ENCODE assay signal across 6 cellular contexts in the genomic region with DNA sequence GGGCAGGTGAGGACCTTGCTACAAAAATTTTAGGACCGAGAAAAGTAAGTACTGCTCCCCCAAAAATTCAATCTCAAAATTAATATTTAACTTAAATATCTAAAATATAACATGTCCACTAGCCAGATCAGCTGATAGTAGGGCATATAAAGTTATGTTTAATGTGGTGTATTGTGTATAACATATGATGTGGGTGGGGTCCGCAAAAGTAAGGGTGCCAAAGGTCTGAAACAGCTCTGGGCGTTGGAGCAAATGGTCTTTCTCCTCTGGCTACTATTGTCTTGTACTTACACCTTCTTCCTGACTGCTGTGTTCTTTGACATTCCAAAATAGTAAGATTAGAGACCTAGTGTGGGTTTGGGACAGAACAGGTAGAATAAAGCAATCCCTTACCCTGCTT. TPM values are rescaled to one million over a fixed set of nuclear protein-coding genes. Genes with fewer than 3 reads are reported as not detected.
"Had no signal": no experiment of that assay in that cellular context is flagged by ENCODE, and none has a peak within 500 bp of the region (broad histone marks: within the 10 kb centered on the region; RNA-seq: fewer than 3 reads in every experiment).

No MANE protein-coding gene starts in this region.

- H3K4me3 ChIP-seq: GM23338 had no signal

- DNase-seq: H9, HCEC 1CT, IMR-90 had no signal

- ATAC-seq: GM23338 had no signal

RNA-seq across cellular contexts. Expression of gene HTR2A, which starts 41.2 kb away (rescaled TPM):
- total RNA-seq: GM23338, H1, H9, HT-29, IMR-90 had no signal
